In the genomic region with DNA sequence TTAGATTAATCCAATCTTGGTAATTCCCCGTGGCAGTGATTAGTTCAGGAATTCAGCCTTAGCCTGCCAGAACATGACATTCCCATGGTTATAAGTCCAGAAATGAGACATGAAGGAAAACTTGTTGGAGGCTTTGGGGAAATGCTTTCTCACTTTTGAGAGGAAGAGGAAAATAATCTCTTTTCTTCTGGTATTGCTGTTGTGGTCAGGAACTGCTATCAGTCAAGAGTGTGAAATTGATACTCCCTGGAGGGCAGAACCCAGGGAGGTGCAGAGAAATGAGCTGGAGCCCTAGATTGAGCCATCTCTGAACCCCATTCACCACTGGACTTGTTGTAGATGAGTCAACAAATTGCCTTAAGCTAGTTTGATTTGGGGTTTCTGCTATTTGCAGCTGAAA, we compare ENCODE assay signal across 9 cellular contexts. TPM values are rescaled to one million over a fixed set of nuclear protein-coding genes. Genes with fewer than 3 reads are reported as not detected.
A peak's percentile ranks its signal among the peaks of the same experiment; 100 is the strongest.
DNase-seq lines count a peak whose midpoint lies in the region; ATAC-seq and TF ChIP-seq lines count a peak whose summit lies in the region.
"Had no signal": no experiment of that assay in that cellular context is flagged by ENCODE, and none has a peak within 500 bp of the region (broad histone marks: within the 10 kb centered on the region; RNA-seq: fewer than 3 reads in every experiment).

No MANE protein-coding gene starts in this region.

- H3K9me3 ChIP-seq in Loucy (ENCODE audit: insufficient read depth, low read depth, low read length), result no peaks in the 10 kb centered on the region
- peaks cover 8% of the 10 kb centered on the region; the same call in 1 of the 2 replicates for H3K9me3 ChIP-seq in Caco-2
- H3K9me3 ChIP-seq in BE2C, result no peaks in the 10 kb centered on the region

- H3K36me3 Mint-ChIP-seq in activated naive CD4-positive, alpha-beta T cell treated with anti-CD3 and anti-CD28 coated beads, Interleukin-2, amount 50 U/mL, for 72 hours, result peaks cover 11 to 46% of the 10 kb centered on the region in 2 donors
- peaks cover 42% of the 10 kb centered on the region for H3K36me3 Mint-ChIP-seq in stimulated activated memory B cell treated with anti-CD40 and anti-IgM and Interleukin-4, amounts not matched to agents 10 μg/mL and 1 μg/mL and 100 μg/mL, for 72 hours
- H3K36me3 Mint-ChIP-seq in Caco-2 (ENCODE audit: insufficient read depth, unreplicated experiment), result no peaks in the 10 kb centered on the region

- TF ChIP-seq CTCF in Loucy (conservative IDR thresholded peaks at IDR 0.05; ENCODE audit: low read length) (no peak), brain microvascular endothelial cell (IDR thresholded peaks at IDR 0.05; ENCODE audit: low read depth, low read length, missing control alignments) (no peak), Caco-2 (IDR thresholded peaks at IDR 0.05; ENCODE audit: insufficient read depth in 1 of 2, low read depth in 1 of 2, low read length in 1 of 2, severe bottlenecking in 1 of 2, unreplicated experiment in 1 of 2) (no peak), BE2C (IDR thresholded peaks at IDR 0.05; ENCODE audit: low read depth, low read length) (no peak)

- H2AFZ ChIP-seq in Loucy (ENCODE audit: low read length), result no peak overlapping the region

- intact Hi-C loops in Caco-2 (cut with micrococcal nuclease; ENCODE audit: unreplicated experiment), result no loop called here

- H3K9me3 Mint-ChIP-seq in activated naive CD4-positive, alpha-beta T cell treated with anti-CD3 and anti-CD28 coated beads, Interleukin-2, amount 50 U/mL, for 72 hours, result no peaks in the 10 kb centered on the region
- no peaks in the 10 kb centered on the region for H3K9me3 Mint-ChIP-seq in stimulated activated memory B cell treated with anti-CD40 and anti-IgM and Interleukin-4, amounts not matched to agents 10 μg/mL and 1 μg/mL and 100 μg/mL, for 72 hours
- no peaks in the 10 kb centered on the region for H3K9me3 Mint-ChIP-seq in Caco-2 (ENCODE audit: unreplicated experiment)

- no peaks in the 10 kb centered on the region for H3K27me3 ChIP-seq in Loucy (ENCODE audit: insufficient read depth, low read length, poor library complexity, severe bottlenecking)
- H3K27me3 ChIP-seq in brain microvascular endothelial cell (replicated peaks), result no peaks in the 10 kb centered on the region
- no peaks in the 10 kb centered on the region for H3K27me3 ChIP-seq in Caco-2 (replicated peaks; ENCODE audit: control insufficient read depth, insufficient read depth, low read length)
- H3K27me3 ChIP-seq in BE2C, result no peaks in the 10 kb centered on the region

- peak in 1 of 2 donors; percentile 37 for DNase-seq in activated naive CD4-positive, alpha-beta T cell treated with anti-CD3 and anti-CD28 coated beads, Interleukin-2, amount 50 U/mL, for 72 hours (ENCODE audit: low spot score in 2 of 2)
- no peak for DNase-seq in activated naive CD4-positive, alpha-beta T cell treated with Interleukin-2 at 50 U/mL for 16 hours
- peak; percentile 82 for DNase-seq in brain microvascular endothelial cell
- no peak for DNase-seq in DMS53 treated with DMSO at 0.1 percent for 48 hours (lab: John Stamatoyannopoulos, UW; ENCODE audit: unreplicated experiment)
- no peak for DNase-seq in Caco-2
- DNase-seq in BE2C, result no peak

- H3K36me3 ChIP-seq in Loucy (ENCODE audit: insufficient read depth, low read length) (no peaks in the 10 kb centered on the region; the same call in 1 of the 2 replicates), brain microvascular endothelial cell (replicated peaks) (no peaks in the 10 kb centered on the region), Caco-2 (ENCODE audit: control insufficient read depth, insufficient read depth, low read length) (no peaks in the 10 kb centered on the region), BE2C (no peaks in the 10 kb centered on the region)

- peaks cover 77% of the 10 kb centered on the region for H3K4me1 Mint-ChIP-seq in stimulated activated memory B cell treated with anti-CD40 and anti-IgM and Interleukin-4, amounts not matched to agents 10 μg/mL and 1 μg/mL and 100 μg/mL, for 72 hours
- H3K4me1 Mint-ChIP-seq in Caco-2 (ENCODE audit: low read depth, unreplicated experiment), result peaks cover 8% of the 10 kb centered on the region

- ATAC-seq in activated naive CD4-positive, alpha-beta T cell treated with anti-CD3 and anti-CD28 coated beads, Interleukin-2, amount 50 U/mL, for 72 hours, result peak; percentile 95 to 98
- ATAC-seq in stimulated activated memory B cell treated with anti-CD40 and anti-IgM and Interleukin-4, amounts not matched to agents 10 μg/mL and 1 μg/mL and 100 μg/mL, for 72 hours, result peak; percentile 64

- no peaks in the 10 kb centered on the region; the same call in 1 of the 2 replicates for H3F3A ChIP-seq in Loucy (ENCODE audit: low read depth)

- CTCF ChIA-PET in Caco-2 (lab: Charles Lee), result no interaction called here

- H3K4me3 ChIP-seq in Loucy (ENCODE audit: low read length, poor library complexity, severe bottlenecking) (no peak overlapping the region), brain microvascular endothelial cell (ENCODE audit: low read depth, low read length) (no peak overlapping the region), Caco-2 (ENCODE audit: low read depth, low read length) (no peak overlapping the region), BE2C (ENCODE audit: low read depth, low read length) (no peak overlapping the region)

- no peaks in the 10 kb centered on the region for H3K27me3 Mint-ChIP-seq in stimulated activated memory B cell treated with anti-CD40 and anti-IgM and Interleukin-4, amounts not matched to agents 10 μg/mL and 1 μg/mL and 100 μg/mL, for 72 hours
- no peaks in the 10 kb centered on the region for H3K27me3 Mint-ChIP-seq in Caco-2 (ENCODE audit: insufficient read depth, unreplicated experiment)

- in situ Hi-C loops in brain microvascular endothelial cell (cut with HindIII; ENCODE audit: low pct_ligation_motif_present, low sequenced_read_pairs), result no loop called here

- H4K20me1 ChIP-seq in Loucy (ENCODE audit: insufficient read depth, low read length, poor library complexity, severe bottlenecking), result peaks cover 54% of the 10 kb centered on the region

- no peak overlapping the region for H3K9ac ChIP-seq in Loucy (ENCODE audit: low read depth, low read length, poor library complexity, severe bottlenecking)

- peaks cover 92% of the 10 kb centered on the region for H3K79me2 ChIP-seq in Loucy (ENCODE audit: insufficient read depth, low read length)

- H3K4me3 Mint-ChIP-seq in stimulated activated memory B cell treated with anti-CD40 and anti-IgM and Interleukin-4, amounts not matched to agents 10 μg/mL and 1 μg/mL and 100 μg/mL, for 72 hours, result no peak overlapping the region
- H3K4me3 Mint-ChIP-seq in Caco-2 (ENCODE audit: unreplicated experiment), result no peak overlapping the region

- BruUV-seq in Caco-2 (replicated peaks; lab: Mats Ljungman, UMichigan), result no TSS peak

- peak overlapping the region; percentile 40 to 65 for H3K27ac Mint-ChIP-seq in activated naive CD4-positive, alpha-beta T cell treated with anti-CD3 and anti-CD28 coated beads, Interleukin-2, amount 50 U/mL, for 72 hours
- no peak overlapping the region for H3K27ac Mint-ChIP-seq in stimulated activated memory B cell treated with anti-CD40 and anti-IgM and Interleukin-4, amounts not matched to agents 10 μg/mL and 1 μg/mL and 100 μg/mL, for 72 hours
- H3K27ac Mint-ChIP-seq in Caco-2 (ENCODE audit: unreplicated experiment), result no peak overlapping the region

- peak overlapping the region; percentile 7 for H3K4me2 ChIP-seq in Loucy (ENCODE audit: low read depth, low read length, poor library complexity, severe bottlenecking)

- H3K4me1 ChIP-seq in Loucy (ENCODE audit: insufficient read depth, low read length, poor library complexity, severe bottlenecking) (peaks cover 33% of the 10 kb centered on the region), Caco-2 (peaks cover 5% of the 10 kb centered on the region), BE2C (no peaks in the 10 kb centered on the region; the same call in 1 of the 2 replicates)

- POLR2A ChIA-PET in Caco-2 (lab: Charles Lee), result no interaction called here

- H3K9me2 ChIP-seq in Loucy (replicated peaks; ENCODE audit: low read depth, low read length), result no peaks in the 10 kb centered on the region

- peak overlapping the region; percentile 62 for H3K27ac ChIP-seq in brain microvascular endothelial cell
- H3K27ac ChIP-seq: HL-60 had no signal

RNA-seq across cellular contexts. Expression of a gene that starts 38.6 kb away (rescaled TPM):
- 10 to 100 TPM in 1 of 2 donors, 1 to 10 TPM in 1; 2.6 to 14.7 TPM for total RNA-seq in activated naive CD4-positive, alpha-beta T cell treated with anti-CD3 and anti-CD28 coated beads, Interleukin-2, amount 50 U/mL, for 72 hours
- 17.3 and 20.3 TPM in 2 replicates for total RNA-seq in Caco-2 (2022)
- 0.96 TPM for polyA plus RNA-seq in BE2C (2012; ENCODE audit: insufficient read depth, insufficient read length, low read depth)

RNA-seq across cellular contexts. Expression of a gene that starts 49.4 kb away (rescaled TPM):
- total RNA-seq in activated naive CD4-positive, alpha-beta T cell treated with anti-CD3 and anti-CD28 coated beads, Interleukin-2, amount 50 U/mL, for 72 hours, result 100 to 1,000 TPM; 106 to 157 TPM
- 17.3 and 18.2 TPM in 2 replicates for total RNA-seq in Caco-2 (2022)
- polyA plus RNA-seq in BE2C (2012; ENCODE audit: insufficient read depth, insufficient read length, low read depth), result 5.5 TPM

Comparison
In these comparisons a context has a peak if more than half of its experiments do, and no peak if none do; other contexts are left out.
1. H3K27ac Mint-ChIP-seq: peak in activated naive CD4-positive, alpha-beta T cell treated with anti-CD3 and anti-CD28 coated beads, Interleukin-2, amount 50 U/mL, for 72 hours (2 of 2); none in stimulated activated memory B cell treated with anti-CD40 and anti-IgM and Interleukin-4, amounts not matched to agents 10 μg/mL and 1 μg/mL and 100 μg/mL, for 72 hours (single experiment) and Caco-2 (single experiment).